24 cellular contexts compared by ENCODE assay signal in genomic region chrX:141724186-141724585, GRCh38. TPM values are rescaled to one million over a fixed set of nuclear protein-coding genes. Genes with fewer than 3 reads are reported as not detected.
DNase-seq lines count a peak whose midpoint lies in the region; ATAC-seq, FAIRE-seq and TF ChIP-seq lines count a peak whose summit lies in the region.
"Had no signal": no experiment of that assay in that cellular context is flagged by ENCODE, and none has a peak within 500 bp of the region (broad histone marks: within the 10 kb centered on the region; RNA-seq: fewer than 3 reads in every experiment).

No MANE protein-coding gene starts in this region.

- no peak overlapping the region for H3K4me3 ChIP-seq in astrocyte (ENCODE audit: insufficient read depth, low read depth, low read length)
- H3K4me3 ChIP-seq in brain microvascular endothelial cell (ENCODE audit: low read depth, low read length): no peak overlapping the region
- H3K4me3 ChIP-seq: BLaER1 had no signal

- no peaks in the 10 kb centered on the region for H4K20me1 ChIP-seq in astrocyte (ENCODE audit: insufficient read depth, low read length)
- H4K20me1 ChIP-seq: BLaER1 had no signal

- H2AFZ ChIP-seq in astrocyte (ENCODE audit: low read depth, low read length): no peak overlapping the region

- H3K27me3 ChIP-seq in astrocyte (ENCODE audit: insufficient read depth, low read length) (no peaks in the 10 kb centered on the region), brain microvascular endothelial cell (replicated peaks) (no peaks in the 10 kb centered on the region)
- H3K27me3 ChIP-seq: BE2C had no signal

- peak; percentile 87 for FAIRE-seq in astrocyte (lab: Jason Lieb, UNC)
- FAIRE-seq: A204.1, G401.6, GM12891, GM19239 had no signal

- no peak overlapping the region for H3K27ac Mint-ChIP-seq in astrocyte (ENCODE audit: unreplicated experiment)
- H3K27ac Mint-ChIP-seq: CD14-positive monocyte; CD4-positive, CD25-positive, alpha-beta regulatory T cell; CD8-positive, alpha-beta memory T cell had no signal

- no peaks in the 10 kb centered on the region for H3K9me3 ChIP-seq in astrocyte (ENCODE audit: insufficient read depth, low read depth, low read length)
- H3K9me3 ChIP-seq: BE2C, BLaER1 had no signal

- in situ Hi-C loops in brain microvascular endothelial cell (cut with HindIII; ENCODE audit: low pct_ligation_motif_present, low sequenced_read_pairs): no loop called here

- no peak for ATAC-seq in HG02623 (IDR thresholded peaks at IDR 0.05; ENCODE audit: unreplicated experiment)

- H3K4me3 Mint-ChIP-seq in astrocyte (ENCODE audit: unreplicated experiment): no peak overlapping the region
- H3K4me3 Mint-ChIP-seq: CD14-positive monocyte; CD4-positive, alpha-beta memory T cell; CD4-positive, CD25-positive, alpha-beta regulatory T cell; CD8-positive, alpha-beta memory T cell had no signal

- H3K9ac ChIP-seq in astrocyte (ENCODE audit: low read length): no peak overlapping the region
- H3K9ac ChIP-seq: BLaER1 had no signal

- DNase-seq in M059J (ENCODE audit: low read depth) (peak; percentile 12), astrocyte (ENCODE audit: low read depth) (peak; percentile 3), iris pigment epithelial cell (ENCODE audit: low read depth) (peak; percentile 51), brain microvascular endothelial cell (no peak), DMS53 (lab: John Stamatoyannopoulos, UW) (no peak)
- DNase-seq: 8988T; ACHN; BE2C; C1 segment of cervical spinal cord; CD4-positive, alpha-beta memory T cell; CD4-positive, CD25-positive, alpha-beta regulatory T cell; CD8-positive, alpha-beta memory T cell; COR-L47; DMS79; DND-41; GF-D8 had no signal

- no peaks in the 10 kb centered on the region for H3K4me1 ChIP-seq in astrocyte (ENCODE audit: insufficient read depth, low read length)
- H3K4me1 ChIP-seq: BE2C, BLaER1 had no signal

- H3K36me3 ChIP-seq in astrocyte (ENCODE audit: insufficient read depth, low read length) (no peaks in the 10 kb centered on the region), brain microvascular endothelial cell (replicated peaks) (no peaks in the 10 kb centered on the region)
- H3K36me3 ChIP-seq: BE2C, BLaER1 had no signal

- no peak overlapping the region for H3K4me2 ChIP-seq in astrocyte (ENCODE audit: low read length)
- H3K4me2 ChIP-seq: BLaER1 had no signal

- TF ChIP-seq CTCF in astrocyte (IDR thresholded peaks at IDR 0.05; ENCODE audit: insufficient read depth, low read depth, low read length): no peak
- TF ChIP-seq CTCF in brain microvascular endothelial cell (IDR thresholded peaks at IDR 0.05; ENCODE audit: low read depth, low read length, missing control alignments): no peak

- H3K36me3 Mint-ChIP-seq in astrocyte (ENCODE audit: low read depth, unreplicated experiment): no peaks in the 10 kb centered on the region
- H3K36me3 Mint-ChIP-seq: CD14-positive monocyte; CD4-positive, alpha-beta memory T cell; CD4-positive, CD25-positive, alpha-beta regulatory T cell; CD8-positive, alpha-beta memory T cell had no signal

- no peaks in the 10 kb centered on the region for H3K27me3 Mint-ChIP-seq in astrocyte (ENCODE audit: low read depth, unreplicated experiment)
- H3K27me3 Mint-ChIP-seq: CD4-positive, alpha-beta memory T cell; CD4-positive, CD25-positive, alpha-beta regulatory T cell had no signal

- no peaks in the 10 kb centered on the region for H3K9me3 Mint-ChIP-seq in astrocyte (ENCODE audit: unreplicated experiment)

- H3K27ac ChIP-seq in astrocyte (ENCODE audit: low read depth, low read length): no peak overlapping the region
- H3K27ac ChIP-seq in brain microvascular endothelial cell: no peak overlapping the region
- H3K27ac ChIP-seq: BLaER1 had no signal

- peaks cover 5% of the 10 kb centered on the region for H3K4me1 Mint-ChIP-seq in astrocyte (ENCODE audit: low read depth, unreplicated experiment)
- H3K4me1 Mint-ChIP-seq: CD14-positive monocyte; CD4-positive, alpha-beta memory T cell; CD4-positive, CD25-positive, alpha-beta regulatory T cell; CD8-positive, alpha-beta memory T cell had no signal

- no peaks in the 10 kb centered on the region for H3K79me2 ChIP-seq in astrocyte (ENCODE audit: insufficient read depth, low read length)

RNA-seq across cellular contexts. Expression of gene SPANXD, which starts 25.6 kb away (rescaled TPM):
- total RNA-seq in M059J (2014; rRNA removed; shearing (Covaris generic)): 175 and 210 TPM in 2 replicates
- total RNA-seq in astrocyte: not detected in 2 replicates
- total RNA-seq: A673; CD4-positive, alpha-beta memory T cell; CD4-positive, CD25-positive, alpha-beta regulatory T cell; CD8-positive, alpha-beta memory T cell had no signal

Comparison
In these comparisons a context has a peak if more than half of its experiments do, and no peak if none do; other contexts are left out.
1. DNase-seq: peak in M059J (single experiment), astrocyte (single experiment) and iris pigment epithelial cell (single experiment); none in brain microvascular endothelial cell (single experiment) and DMS53 (single experiment).
2. RNA of gene SPANXD, which starts 25.6 kb away (total RNA-seq): 175 to 210 TPM in M059J; not detected in astrocyte; every median in the first group is over 100 times any median in the second.